Comparison of ENCODE assay signal across 1 cellular context in genomic region chr20:20017001-20017851, GRCh38.
TF ChIP-seq lines count a peak whose summit lies in the region.

Gene NAA20, plus strand, starts transcription at chr20:20017362. Its CDS starts 35 bp downstream, at chr20:20017397.

TF ChIP-seq in HepG2, 621 proteins besides CTCF, POLR2A, EP300 and RAD21 (continued from another document and continues in another):
- TF ChIP-seq FIP1L1 (IDR thresholded peaks at IDR 0.05; ENCODE audit: borderline replicate concordance, insufficient read depth, low read depth, low read length) (0 out of 2 replicates have a peak, but pooled peaks have one; percentile 70), HNF4A (CRISPR knock-in tag; IDR thresholded peaks at IDR 0.05) (peak; percentile 39; the same call in 1 of the 2 replicates), POGZ (CRISPR knock-in tag; IDR thresholded peaks at IDR 0.05) (peak; percentile 97), SALL2 (CRISPR knock-in tag; IDR thresholded peaks at IDR 0.05) (peak; percentile 95), MAFK (conservative IDR thresholded peaks at IDR 0.05 in 1 of 2, IDR thresholded peaks at IDR 0.05 in 1 of 2; ENCODE audit: low read length in 2 of 2) (no peak), ZNF503 (CRISPR knock-in tag; IDR thresholded peaks at IDR 0.05) (peak; percentile 79), CAMTA2 (CRISPR knock-in tag; IDR thresholded peaks at IDR 0.05; ENCODE audit: borderline replicate concordance) (no peak; the same call in none of the 2 replicates), STAT5B (CRISPR knock-in tag; IDR thresholded peaks at IDR 0.05) (0 out of 2 replicates have a peak, but pooled peaks have one; percentile 19), CHD4 (IDR thresholded peaks at IDR 0.05; ENCODE audit: borderline replicate concordance, low read length) (no peak), ZNF138 (CRISPR knock-in tag; IDR thresholded peaks at IDR 0.05; ENCODE audit: low read depth) (peak; percentile 85), CBX2 (IDR thresholded peaks at IDR 0.05; ENCODE audit: low read depth, low read length) (no peak), CBX2 (CRISPR knock-in tag; IDR thresholded peaks at IDR 0.05; ENCODE audit: low read depth) (no peak), SETDB1 (CRISPR knock-in tag; IDR thresholded peaks at IDR 0.05; ENCODE audit: borderline replicate concordance) (no peak), ZNF530 (CRISPR knock-in tag; IDR thresholded peaks at IDR 0.05; ENCODE audit: low read depth) (no peak), REL (CRISPR knock-in tag; conservative IDR thresholded peaks at IDR 0.05) (peak; percentile 99), SIX1 (CRISPR knock-in tag; IDR thresholded peaks at IDR 0.05; ENCODE audit: borderline replicate concordance) (peak; percentile 54; the same call in 1 of the 2 replicates), GABPA (IDR thresholded peaks at IDR 0.05; ENCODE audit: low read depth, low read length) (peak; percentile 100), GABPA (CRISPR knock-in tag; IDR thresholded peaks at IDR 0.05; ENCODE audit: low read depth) (peak; percentile 97), ZNF777 (CRISPR knock-in tag; IDR thresholded peaks at IDR 0.05) (peak; percentile 76), ZNF614 (CRISPR knock-in tag; IDR thresholded peaks at IDR 0.05; ENCODE audit: borderline replicate concordance) (peak; percentile 85; the same call in 1 of the 2 replicates), ZSCAN5A (CRISPR knock-in tag; IDR thresholded peaks at IDR 0.05; ENCODE audit: borderline replicate concordance) (peak; percentile 92; the same call in 1 of the 2 replicates), GFI1 (CRISPR knock-in tag; IDR thresholded peaks at IDR 0.05; ENCODE audit: borderline replicate concordance) (peak; percentile 91; the same call in 1 of the 2 replicates)
- TF ChIP-seq, protein P1, sequence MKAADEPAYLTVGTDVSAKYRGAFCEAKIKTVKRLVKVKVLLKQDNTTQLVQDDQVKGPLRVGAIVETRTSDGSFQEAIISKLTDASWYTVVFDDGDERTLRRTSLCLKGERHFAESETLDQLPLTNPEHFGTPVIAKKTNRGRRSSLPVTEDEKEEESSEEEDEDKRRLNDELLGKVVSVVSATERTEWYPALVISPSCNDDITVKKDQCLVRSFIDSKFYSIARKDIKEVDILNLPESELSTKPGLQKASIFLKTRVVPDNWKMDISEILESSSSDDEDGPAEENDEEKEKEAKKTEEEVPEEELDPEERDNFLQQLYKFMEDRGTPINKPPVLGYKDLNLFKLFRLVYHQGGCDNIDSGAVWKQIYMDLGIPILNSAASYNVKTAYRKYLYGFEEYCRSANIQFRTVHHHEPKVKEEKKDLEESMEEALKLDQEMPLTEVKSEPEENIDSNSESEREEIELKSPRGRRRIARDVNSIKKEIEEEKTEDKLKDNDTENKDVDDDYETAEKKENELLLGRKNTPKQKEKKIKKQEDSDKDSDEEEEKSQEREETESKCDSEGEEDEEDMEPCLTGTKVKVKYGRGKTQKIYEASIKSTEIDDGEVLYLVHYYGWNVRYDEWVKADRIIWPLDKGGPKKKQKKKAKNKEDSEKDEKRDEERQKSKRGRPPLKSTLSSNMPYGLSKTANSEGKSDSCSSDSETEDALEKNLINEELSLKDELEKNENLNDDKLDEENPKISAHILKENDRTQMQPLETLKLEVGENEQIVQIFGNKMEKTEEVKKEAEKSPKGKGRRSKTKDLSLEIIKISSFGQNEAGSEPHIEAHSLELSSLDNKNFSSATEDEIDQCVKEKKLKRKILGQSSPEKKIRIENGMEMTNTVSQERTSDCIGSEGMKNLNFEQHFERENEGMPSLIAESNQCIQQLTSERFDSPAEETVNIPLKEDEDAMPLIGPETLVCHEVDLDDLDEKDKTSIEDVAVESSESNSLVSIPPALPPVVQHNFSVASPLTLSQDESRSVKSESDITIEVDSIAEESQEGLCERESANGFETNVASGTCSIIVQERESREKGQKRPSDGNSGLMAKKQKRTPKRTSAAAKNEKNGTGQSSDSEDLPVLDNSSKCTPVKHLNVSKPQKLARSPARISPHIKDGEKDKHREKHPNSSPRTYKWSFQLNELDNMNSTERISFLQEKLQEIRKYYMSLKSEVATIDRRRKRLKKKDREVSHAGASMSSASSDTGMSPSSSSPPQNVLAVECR (CRISPR knock-in tag; IDR thresholded peaks at IDR 0.05; ENCODE audit: borderline replicate concordance), result peak; percentile 100
- TF ChIP-seq, protein P2, sequence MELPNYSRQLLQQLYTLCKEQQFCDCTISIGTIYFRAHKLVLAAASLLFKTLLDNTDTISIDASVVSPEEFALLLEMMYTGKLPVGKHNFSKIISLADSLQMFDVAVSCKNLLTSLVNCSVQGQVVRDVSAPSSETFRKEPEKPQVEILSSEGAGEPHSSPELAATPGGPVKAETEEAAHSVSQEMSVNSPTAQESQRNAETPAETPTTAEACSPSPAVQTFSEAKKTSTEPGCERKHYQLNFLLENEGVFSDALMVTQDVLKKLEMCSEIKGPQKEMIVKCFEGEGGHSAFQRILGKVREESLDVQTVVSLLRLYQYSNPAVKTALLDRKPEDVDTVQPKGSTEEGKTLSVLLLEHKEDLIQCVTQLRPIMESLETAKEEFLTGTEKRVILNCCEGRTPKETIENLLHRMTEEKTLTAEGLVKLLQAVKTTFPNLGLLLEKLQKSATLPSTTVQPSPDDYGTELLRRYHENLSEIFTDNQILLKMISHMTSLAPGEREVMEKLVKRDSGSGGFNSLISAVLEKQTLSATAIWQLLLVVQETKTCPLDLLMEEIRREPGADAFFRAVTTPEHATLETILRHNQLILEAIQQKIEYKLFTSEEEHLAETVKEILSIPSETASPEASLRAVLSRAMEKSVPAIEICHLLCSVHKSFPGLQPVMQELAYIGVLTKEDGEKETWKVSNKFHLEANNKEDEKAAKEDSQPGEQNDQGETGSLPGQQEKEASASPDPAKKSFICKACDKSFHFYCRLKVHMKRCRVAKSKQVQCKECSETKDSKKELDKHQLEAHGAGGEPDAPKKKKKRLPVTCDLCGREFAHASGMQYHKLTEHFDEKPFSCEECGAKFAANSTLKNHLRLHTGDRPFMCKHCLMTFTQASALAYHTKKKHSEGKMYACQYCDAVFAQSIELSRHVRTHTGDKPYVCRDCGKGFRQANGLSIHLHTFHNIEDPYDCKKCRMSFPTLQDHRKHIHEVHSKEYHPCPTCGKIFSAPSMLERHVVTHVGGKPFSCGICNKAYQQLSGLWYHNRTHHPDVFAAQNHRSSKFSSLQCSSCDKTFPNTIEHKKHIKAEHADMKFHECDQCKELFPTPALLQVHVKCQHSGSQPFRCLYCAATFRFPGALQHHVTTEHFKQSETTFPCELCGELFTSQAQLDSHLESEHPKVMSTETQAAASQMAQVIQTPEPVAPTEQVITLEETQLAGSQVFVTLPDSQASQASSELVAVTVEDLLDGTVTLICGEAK (IDR thresholded peaks at IDR 0.05), result peak; percentile 97
- TF ChIP-seq, protein P2 (CRISPR knock-in tag; IDR thresholded peaks at IDR 0.05), result peak; percentile 91
- TF ChIP-seq, protein P3, sequence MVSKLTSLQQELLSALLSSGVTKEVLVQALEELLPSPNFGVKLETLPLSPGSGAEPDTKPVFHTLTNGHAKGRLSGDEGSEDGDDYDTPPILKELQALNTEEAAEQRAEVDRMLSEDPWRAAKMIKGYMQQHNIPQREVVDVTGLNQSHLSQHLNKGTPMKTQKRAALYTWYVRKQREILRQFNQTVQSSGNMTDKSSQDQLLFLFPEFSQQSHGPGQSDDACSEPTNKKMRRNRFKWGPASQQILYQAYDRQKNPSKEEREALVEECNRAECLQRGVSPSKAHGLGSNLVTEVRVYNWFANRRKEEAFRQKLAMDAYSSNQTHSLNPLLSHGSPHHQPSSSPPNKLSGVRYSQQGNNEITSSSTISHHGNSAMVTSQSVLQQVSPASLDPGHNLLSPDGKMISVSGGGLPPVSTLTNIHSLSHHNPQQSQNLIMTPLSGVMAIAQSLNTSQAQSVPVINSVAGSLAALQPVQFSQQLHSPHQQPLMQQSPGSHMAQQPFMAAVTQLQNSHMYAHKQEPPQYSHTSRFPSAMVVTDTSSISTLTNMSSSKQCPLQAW (CRISPR knock-in tag; IDR thresholded peaks at IDR 0.05), result peak; percentile 97
- TF ChIP-seq, protein P4, sequence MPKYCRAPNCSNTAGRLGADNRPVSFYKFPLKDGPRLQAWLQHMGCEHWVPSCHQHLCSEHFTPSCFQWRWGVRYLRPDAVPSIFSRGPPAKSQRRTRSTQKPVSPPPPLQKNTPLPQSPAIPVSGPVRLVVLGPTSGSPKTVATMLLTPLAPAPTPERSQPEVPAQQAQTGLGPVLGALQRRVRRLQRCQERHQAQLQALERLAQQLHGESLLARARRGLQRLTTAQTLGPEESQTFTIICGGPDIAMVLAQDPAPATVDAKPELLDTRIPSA (CRISPR knock-in tag; IDR thresholded peaks at IDR 0.05; ENCODE audit: borderline replicate concordance), result peak; percentile 79
- TF ChIP-seq, protein P5, sequence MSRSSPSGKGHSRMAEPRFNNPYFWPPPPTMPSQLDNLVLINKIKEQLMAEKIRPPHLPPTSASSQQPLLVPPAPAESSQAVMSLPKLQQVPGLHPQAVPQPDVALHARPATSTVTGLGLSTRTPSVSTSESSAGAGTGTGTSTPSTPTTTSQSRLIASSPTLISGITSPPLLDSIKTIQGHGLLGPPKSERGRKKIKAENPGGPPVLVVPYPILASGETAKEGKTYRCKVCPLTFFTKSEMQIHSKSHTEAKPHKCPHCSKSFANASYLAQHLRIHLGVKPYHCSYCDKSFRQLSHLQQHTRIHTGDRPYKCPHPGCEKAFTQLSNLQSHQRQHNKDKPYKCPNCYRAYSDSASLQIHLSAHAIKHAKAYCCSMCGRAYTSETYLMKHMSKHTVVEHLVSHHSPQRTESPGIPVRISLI (CRISPR knock-in tag; IDR thresholded peaks at IDR 0.05; ENCODE audit: borderline replicate concordance), result peak; percentile 68; the same call in 1 of the 2 replicates
- TF ChIP-seq, protein P6, sequence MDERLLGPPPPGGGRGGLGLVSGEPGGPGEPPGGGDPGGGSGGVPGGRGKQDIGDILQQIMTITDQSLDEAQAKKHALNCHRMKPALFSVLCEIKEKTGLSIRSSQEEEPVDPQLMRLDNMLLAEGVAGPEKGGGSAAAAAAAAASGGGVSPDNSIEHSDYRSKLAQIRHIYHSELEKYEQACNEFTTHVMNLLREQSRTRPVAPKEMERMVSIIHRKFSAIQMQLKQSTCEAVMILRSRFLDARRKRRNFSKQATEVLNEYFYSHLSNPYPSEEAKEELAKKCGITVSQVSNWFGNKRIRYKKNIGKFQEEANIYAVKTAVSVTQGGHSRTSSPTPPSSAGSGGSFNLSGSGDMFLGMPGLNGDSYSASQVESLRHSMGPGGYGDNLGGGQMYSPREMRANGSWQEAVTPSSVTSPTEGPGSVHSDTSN (CRISPR knock-in tag; IDR thresholded peaks at IDR 0.05), result no peak
- TF ChIP-seq, protein P7, sequence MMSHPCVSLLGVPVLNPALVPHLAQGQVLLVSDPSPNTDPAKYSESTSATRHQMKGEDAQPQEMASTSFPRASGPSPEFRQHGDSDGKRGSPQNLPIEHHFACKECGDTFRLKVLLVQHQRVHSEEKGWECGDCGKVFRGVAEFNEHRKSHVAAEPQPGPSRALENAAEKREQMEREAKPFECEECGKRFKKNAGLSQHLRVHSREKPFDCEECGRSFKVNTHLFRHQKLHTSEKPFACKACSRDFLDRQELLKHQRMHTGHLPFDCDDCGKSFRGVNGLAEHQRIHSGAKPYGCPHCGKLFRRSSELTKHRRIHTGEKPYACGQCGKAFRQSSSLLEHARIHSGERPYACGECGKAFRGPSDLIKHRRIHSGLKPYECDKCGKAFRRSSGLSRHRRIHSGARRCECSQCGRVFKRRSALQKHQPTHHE (CRISPR knock-in tag; IDR thresholded peaks at IDR 0.05; ENCODE audit: borderline replicate concordance), result peak; percentile 98
